In genomic region chr2:45610281-45611019, GRCh38 we compare ENCODE assay signal across 8 cellular contexts. TPM values are rescaled to one million over a fixed set of nuclear protein-coding genes. Genes with fewer than 3 reads are reported as not detected.
A peak's percentile ranks its signal among the peaks of the same experiment; 100 is the strongest.
DNase-seq lines count a peak whose midpoint lies in the region; ATAC-seq and TF ChIP-seq lines count a peak whose summit lies in the region.

No MANE protein-coding gene starts in this region.

- CTCF ChIA-PET in GM10248 (lab: Yijun Ruan, JAX): interaction anchor here (0.8 to 1.4 kb wide), 7 partner anchors 8 to 629 kb away, joined by 3 to 4 read pairs (median 4); no protein-coding TSS in a partner anchor

- peak; percentile 37 for ATAC-seq in HG02610 (IDR thresholded peaks at IDR 0.05; ENCODE audit: unreplicated experiment)
- peak; percentile 68 to 84 (median 74) for ATAC-seq in psoas muscle
- ATAC-seq in GM18520 (IDR thresholded peaks at IDR 0.05; ENCODE audit: unreplicated experiment): no peak

- H3K27me3 ChIP-seq in right atrium auricular region (no peaks in the 10 kb centered on the region), psoas muscle (ENCODE audit: insufficient read depth in 3 of 3, low read length in 2 of 3) (no peaks in the 10 kb centered on the region)

- TF ChIP-seq CTCF in GM10248 (IDR thresholded peaks at IDR 0.05; ENCODE audit: control extremely low read depth, extremely low read depth, low read depth, missing control alignments): peak; percentile 56
- TF ChIP-seq CTCF in right atrium auricular region (IDR thresholded peaks at IDR 0.05): peak in 1 of 2 donors; percentile 56
- peak; percentile 14 for TF ChIP-seq CTCF in psoas muscle (IDR thresholded peaks at IDR 0.05)

- WGBS in psoas muscle, 3 donors: 0 to 1% (median 1%) methylated on average over 23 of the region's 23 CpGs

- H3K4me1 ChIP-seq in right atrium auricular region: peaks cover 0 to 23% of the 10 kb centered on the region in 2 donors
- peaks cover 9% of the 10 kb centered on the region for H3K4me1 ChIP-seq in psoas muscle

- no peaks in the 10 kb centered on the region for H3K36me3 ChIP-seq in right atrium auricular region
- no peaks in the 10 kb centered on the region for H3K36me3 ChIP-seq in psoas muscle (ENCODE audit: insufficient read depth in 1 of 2, low read depth in 1 of 2)

- POLR2A ChIA-PET in GM10248 (lab: Yijun Ruan, JAX): interaction anchor here (1.0 kb wide), 1 partner anchor 39 kb away, joined by 5 read pairs; no protein-coding TSS in a partner anchor

- H3K4me3 ChIP-seq in right atrium auricular region: peak overlapping the region; percentile 66 to 68
- peak overlapping the region; percentile 86 for H3K4me3 ChIP-seq in psoas muscle

- DNase-seq in GM10248 (ENCODE audit: extremely low spot score): peak; percentile 25
- peak; percentile 79 for DNase-seq in MV-4-11 (lab: John Stamatoyannopoulos, UW)
- peak; percentile 20 to 81 for DNase-seq in SW 1271 (lab: John Stamatoyannopoulos, UW)
- DNase-seq in amniotic epithelial cell (ENCODE audit: low read depth): peak; percentile 57
- peak; percentile 67 for DNase-seq in right atrium auricular region (ENCODE audit: low spot score)
- DNase-seq in psoas muscle: peak; percentile 22 to 59

- H3K9me3 ChIP-seq in right atrium auricular region: no peaks in the 10 kb centered on the region
- H3K9me3 ChIP-seq in psoas muscle: no peaks in the 10 kb centered on the region

- intact Hi-C loops in psoas muscle (cut with DNase I): no loop called here

- H3K27ac ChIP-seq in right atrium auricular region (peak overlapping the region; percentile 86 to 91), psoas muscle (peak overlapping the region; percentile 91)

RNA-seq across cellular contexts. Expression of gene SRBD1, which starts 0.6 kb away (rescaled TPM):
- total RNA-seq in right atrium auricular region: 1 to 10 TPM; 5.3 to 9.6 TPM
- 1 to 10 TPM; 4.0 to 6.4 (median 4.9) TPM for total RNA-seq in psoas muscle
- polyA plus RNA-seq in psoas muscle: 1 to 10 TPM; 2.3 to 3.0 (median 3.0) TPM

RNA-seq across cellular contexts. Expression of gene PRKCE, which starts 41.0 kb away (rescaled TPM):
- total RNA-seq in right atrium auricular region: 10 to 100 TPM in 1 of 2 donors, 1 to 10 TPM in 1; 7.2 to 11.8 TPM
- total RNA-seq in psoas muscle: 10 to 100 TPM; 16.1 to 22.8 (median 20.0) TPM
- 1 to 10 TPM; 3.0 to 5.4 (median 4.4) TPM for polyA plus RNA-seq in psoas muscle

Comparison
In these comparisons a context has a peak if more than half of its experiments do, and no peak if none do; other contexts are left out.
1. DNase-seq: peak in every context shown above with its lines; median percentile 79 in MV-4-11; 67 in right atrium auricular region; 57 in amniotic epithelial cell; 50 in SW 1271; 40 in psoas muscle; 25 in GM10248.